ENCODE assay signal across 27 cellular contexts in genomic region chr11:125550780-125551179, GRCh38.
"Had no signal": no experiment of that assay in that cellular context is flagged by ENCODE, and none has a peak within 500 bp of the region (broad histone marks: within the 10 kb centered on the region; RNA-seq: fewer than 3 reads in every experiment).

No MANE protein-coding gene starts in this region.

- H3K9me3 ChIP-seq: suprapubic skin, testis, thyroid gland had no signal

- DNase-seq: stimulated activated CD4-positive, alpha-beta T cell treated with anti-CD3 and anti-CD28 coated beads, Interleukin-2, amount 100 ng/mL, for 48 hours; stimulated activated CD4-positive, alpha-beta T cell treated with anti-CD3 and anti-CD28 coated beads, Interleukin-4, amount 100 ng/mL, for 1 hour; stimulated activated CD4-positive, alpha-beta T cell treated with anti-CD3 and anti-CD28 coated beads, Interleukin-4, amount 100 ng/mL, for 24 hours; stimulated activated CD4-positive, alpha-beta T cell treated with anti-CD3 and anti-CD28 coated beads, Interleukin-4, amount 100 ng/mL, for 4 hours; stimulated activated CD8-positive, alpha-beta memory T cell treated with anti-CD3 and anti-CD28 coated beads, Interleukin-4, amount 100 ng/mL, for 48 hours; stimulated activated naive B cell treated with anti-CD40 and anti-IgM and Interleukin-4, amounts not matched to agents 10 μg/mL and 1 μg/mL and 100 μg/mL, for 72 hours; stimulated activated naive CD4-positive, alpha-beta T cell; stimulated activated naive CD4-positive, alpha-beta T cell treated with Interleukin-2 at 50 U/mL for 16 hours; stimulated activated naive CD8-positive, alpha-beta T cell treated with anti-CD3 and anti-CD28 coated beads, Interleukin-15, amount 100 ng/mL, for 72 hours; stimulated activated naive CD8-positive, alpha-beta T cell treated with anti-CD3 and anti-CD28 coated beads, Interleukin-15, Interleukin-2, amounts not matched to agents 100 U/mL and 50 U/mL, for 24 hours; stomach; substantia nigra; testis; thyroid gland; tibial artery; transverse colon; trophoblast cell; upper lobe of left lung; upper lobe of right lung; uterus had no signal

- H3K36me3 ChIP-seq: stomach, suprapubic skin, thoracic aorta, thyroid gland, tibial nerve, transverse colon, upper lobe of left lung, upper lobe of right lung, uterus, vagina had no signal

- H3K27me3 ChIP-seq: stomach, suprapubic skin, testis, thyroid gland, tibial artery, tibial nerve, transverse colon, upper lobe of left lung, upper lobe of right lung, uterus, vagina had no signal

- H3K4me3 ChIP-seq: stomach, suprapubic skin, testis, thoracic aorta, thyroid gland, tibial artery, tibial nerve, transverse colon, upper lobe of left lung, upper lobe of right lung, uterus, vagina had no signal

- H3K4me1 ChIP-seq: stomach, suprapubic skin, testis, thyroid gland, tibial artery, tibial nerve, transverse colon, upper lobe of left lung, upper lobe of right lung, uterus, vagina had no signal

- ATAC-seq: stimulated activated effector memory CD8-positive, alpha-beta T cell treated with anti-CD3 and anti-CD28 coated beads, Interleukin-12 subunit alpha, Interleukin-12 subunit beta, amount 100 ng/mL, for 72 hours; stimulated activated memory B cell treated with anti-CD40 and anti-IgM and Interleukin-4, amounts not matched to agents 10 μg/mL and 1 μg/mL and 100 μg/mL, for 72 hours; stimulated activated naive B cell treated with anti-CD40 and anti-IgM and Interleukin-4, amounts not matched to agents 10 μg/mL and 1 μg/mL and 100 μg/mL, for 72 hours; stimulated activated naive CD8-positive, alpha-beta T cell treated with anti-CD3 and anti-CD28 coated beads, Interleukin-15, amount 100 ng/mL, for 72 hours; stimulated activated naive CD8-positive, alpha-beta T cell treated with anti-CD3 and anti-CD28 coated beads, Interleukin-15, Interleukin-2, amounts not matched to agents 100 U/mL and 50 U/mL, for 24 hours; upper lobe of right lung had no signal

- H3K27ac ChIP-seq: stomach, suprapubic skin, testis, thoracic aorta, thyroid gland, tibial artery, tibial nerve, transverse colon, upper lobe of left lung, upper lobe of right lung, uterus, vagina had no signal

- FAIRE-seq: urothelium cell line had no signal
